ENCODE assay signal across 11 cellular contexts in genomic region chr17:78878871-78879270, GRCh38. TPM values are rescaled to one million over a fixed set of nuclear protein-coding genes. Genes with fewer than 3 reads are reported as not detected.
DNase-seq lines count a peak whose midpoint lies in the region; ATAC-seq, FAIRE-seq and TF ChIP-seq lines count a peak whose summit lies in the region.
"Had no signal": no experiment of that assay in that cellular context is flagged by ENCODE, and none has a peak within 500 bp of the region (broad histone marks: within the 10 kb centered on the region; RNA-seq: fewer than 3 reads in every experiment).

No MANE protein-coding gene starts in this region.

- ATAC-seq in activated T-cell treated with anti-CD3 and anti-CD28 coated beads, Interleukin-2, amount 50 U/mL, for 72 hours (replicated peaks in 1 of 2), result no peak
- no peak for ATAC-seq in activated T-cell treated with anti-CD3 and anti-CD28 coated beads, Interleukin-2, amount 50 U/mL, for 4 hours
- ATAC-seq in naive thymus-derived CD8-positive, alpha-beta T cell, result no peak
- no peak for ATAC-seq in HG02884 (IDR thresholded peaks at IDR 0.05; ENCODE audit: unreplicated experiment)

- no peak overlapping the region for H3K27ac Mint-ChIP-seq in activated T-cell treated with anti-CD3 and anti-CD28 coated beads, Interleukin-2, amount 50 U/mL, for 72 hours
- H3K27ac Mint-ChIP-seq in naive thymus-derived CD8-positive, alpha-beta T cell, result peak overlapping the region; percentile 69 to 95 (median 90)

- no peaks in the 10 kb centered on the region for H3K27me3 ChIP-seq in transverse colon

- TF ChIP-seq CTCF in transverse colon (IDR thresholded peaks at IDR 0.05) (no peak), D721Med (IDR thresholded peaks at IDR 0.05; ENCODE audit: insufficient read depth, missing control alignments) (no peak)

- peaks cover 30 to 68% (median 40%) of the 10 kb centered on the region in 4 donors for H3K4me1 ChIP-seq in transverse colon

- no peaks in the 10 kb centered on the region for H3K9me3 Mint-ChIP-seq in activated T-cell treated with anti-CD3 and anti-CD28 coated beads, Interleukin-2, amount 50 U/mL, for 72 hours
- H3K9me3 Mint-ChIP-seq in activated T-cell treated with anti-CD3 and anti-CD28 coated beads, Interleukin-2, amount 50 U/mL, for 4 hours, result no peaks in the 10 kb centered on the region
- no peaks in the 10 kb centered on the region for H3K9me3 Mint-ChIP-seq in naive thymus-derived CD8-positive, alpha-beta T cell

- H3K4me3 Mint-ChIP-seq in activated T-cell treated with anti-CD3 and anti-CD28 coated beads, Interleukin-2, amount 50 U/mL, for 72 hours, result peak overlapping the region; percentile 64 to 70
- no peak overlapping the region for H3K4me3 Mint-ChIP-seq in activated T-cell treated with anti-CD3 and anti-CD28 coated beads, Interleukin-2, amount 50 U/mL, for 4 hours
- peak overlapping the region; percentile 73 to 91 (median 82) for H3K4me3 Mint-ChIP-seq in naive thymus-derived CD8-positive, alpha-beta T cell

- 79 to 86% methylated on average over 4 to 10 of the region's 10 CpGs for WGBS in transverse colon (ENCODE audit: low coverage in 1 of 2), 2 donors

- H3K4me1 Mint-ChIP-seq in activated T-cell treated with anti-CD3 and anti-CD28 coated beads, Interleukin-2, amount 50 U/mL, for 72 hours (ENCODE audit: low read depth), result peaks cover 37% of the 10 kb centered on the region
- H3K4me1 Mint-ChIP-seq in activated T-cell treated with anti-CD3 and anti-CD28 coated beads, Interleukin-2, amount 50 U/mL, for 4 hours (ENCODE audit: low read depth), result peaks cover 19% of the 10 kb centered on the region
- H3K4me1 Mint-ChIP-seq in naive thymus-derived CD8-positive, alpha-beta T cell, result peaks cover 24 to 54% (median 42%) of the 10 kb centered on the region in 4 donors

- no peaks in the 10 kb centered on the region for H3K9me3 ChIP-seq in transverse colon

- H3K4me3 ChIP-seq in transverse colon, result no peak overlapping the region

- no peak for DNase-seq in activated T-cell treated with anti-CD3 and anti-CD28 coated beads, Interleukin-2, amount 50 U/mL, for 72 hours
- no peak for DNase-seq in activated T-cell treated with anti-CD3 and anti-CD28 coated beads, Interleukin-2, amount 50 U/mL, for 4 hours
- DNase-seq in caudate nucleus (lab: John Stamatoyannopoulos, UW) (peak in 1 of 61 donors; percentile 21), transverse colon (no peak), D721Med (ENCODE audit: insufficient read length, low spot score) (no peak), AG08395 (ENCODE audit: low spot score) (no peak)
- no peak for DNase-seq in naive thymus-derived CD8-positive, alpha-beta T cell
- DNase-seq: activated CD8-positive, alpha-beta memory T cell treated with anti-CD3 and anti-CD28 coated beads, Interleukin-2, amount 10 ng/mL, durations not matched to agents 7 days and 5 days; NCI-H146; stimulated activated naive CD4-positive, alpha-beta T cell treated with Interleukin-2 at 50 U/mL for 16 hours had no signal

- in situ Hi-C loops in transverse colon (cut with MboI; ENCODE audit: low pct_ligation_motif_present in 1 of 4, low pct_unique_long_range_greater_than_20kb in 1 of 4, low sequenced_read_pairs in 3 of 4), result no loop called here

- intact Hi-C loops in transverse colon (cut with DNase I; ENCODE audit: low total_unique reads), result no loop called here

- FAIRE-seq in D721Med (lab: Jason Lieb, UNC), result no peak

- peaks cover 6% of the 10 kb centered on the region for H3K27me3 Mint-ChIP-seq in activated T-cell treated with anti-CD3 and anti-CD28 coated beads, Interleukin-2, amount 50 U/mL, for 72 hours (ENCODE audit: low read depth)
- peaks cover 9% of the 10 kb centered on the region for H3K27me3 Mint-ChIP-seq in activated T-cell treated with anti-CD3 and anti-CD28 coated beads, Interleukin-2, amount 50 U/mL, for 4 hours (ENCODE audit: low read depth)
- peaks cover 0 to 5% (median 1%) of the 10 kb centered on the region in 5 donors for H3K27me3 Mint-ChIP-seq in naive thymus-derived CD8-positive, alpha-beta T cell

- no peaks in the 10 kb centered on the region for H3K36me3 ChIP-seq in transverse colon

- TF ChIP-seq POLR2A in transverse colon (IDR thresholded peaks at IDR 0.05), result no peak

- H3K36me3 Mint-ChIP-seq in activated T-cell treated with anti-CD3 and anti-CD28 coated beads, Interleukin-2, amount 50 U/mL, for 72 hours (ENCODE audit: insufficient read depth in 2 of 2), result no peaks in the 10 kb centered on the region
- H3K36me3 Mint-ChIP-seq in activated T-cell treated with anti-CD3 and anti-CD28 coated beads, Interleukin-2, amount 50 U/mL, for 4 hours (ENCODE audit: insufficient read depth), result no peaks in the 10 kb centered on the region
- H3K36me3 Mint-ChIP-seq in naive thymus-derived CD8-positive, alpha-beta T cell, result no peaks in the 10 kb centered on the region
- H3K36me3 Mint-ChIP-seq: activated CD8-positive, alpha-beta memory T cell treated with anti-CD3 and anti-CD28 coated beads, Interleukin-2, amount 10 ng/mL, durations not matched to agents 7 days and 5 days had no signal

- TF ChIP-seq EP300 in transverse colon (IDR thresholded peaks at IDR 0.05; ENCODE audit: low read depth), result no peak

- POLR2A ChIA-PET in naive thymus-derived CD8-positive, alpha-beta T cell (lab: Charles Lee), result no interaction called here

- H3K27ac ChIP-seq in caudate nucleus (ENCODE audit: low read depth, low read length), result peak overlapping the region; percentile 86
- H3K27ac ChIP-seq in transverse colon, result peak overlapping the region; percentile 81 to 87 (median 86)

RNA-seq across cellular contexts. Expression of gene CEP295NL, which starts 24.1 kb away (rescaled TPM):
- total RNA-seq in activated T-cell treated with anti-CD3 and anti-CD28 coated beads, Interleukin-2, amount 50 U/mL, for 72 hours, result under 1 TPM; 0.12 to 0.19 TPM
- not detected for total RNA-seq in activated T-cell treated with anti-CD3 and anti-CD28 coated beads, Interleukin-2, amount 50 U/mL, for 4 hours
- under 1 TPM in 1 of 2 experiments, not detected in 1; 0.86 TPM for total RNA-seq in naive thymus-derived CD8-positive, alpha-beta T cell
- polyA plus RNA-seq in naive thymus-derived CD8-positive, alpha-beta T cell, result not detected
- total RNA-seq in transverse colon, result 1 to 10 TPM; 1.8 to 3.0 (median 2.5) TPM

RNA-seq across cellular contexts. Expression of gene USP36, which starts 38.3 kb away (rescaled TPM):
- total RNA-seq in activated T-cell treated with anti-CD3 and anti-CD28 coated beads, Interleukin-2, amount 50 U/mL, for 72 hours, result 100 to 1,000 TPM; 113 to 124 TPM
- total RNA-seq in activated T-cell treated with anti-CD3 and anti-CD28 coated beads, Interleukin-2, amount 50 U/mL, for 4 hours, result 100 to 1,000 TPM; 157 to 179 (median 170) TPM
- total RNA-seq in naive thymus-derived CD8-positive, alpha-beta T cell, result 100 to 1,000 TPM; 151 to 156 TPM
- 10 to 100 TPM; 27.5 to 45.1 (median 36.7) TPM for polyA plus RNA-seq in naive thymus-derived CD8-positive, alpha-beta T cell
- 10 to 100 TPM; 28.5 to 96.5 (median 63.5) TPM for total RNA-seq in transverse colon

RNA-seq across cellular contexts. Expression of gene TIMP2, which starts 46.3 kb away (rescaled TPM):
- total RNA-seq in activated T-cell treated with anti-CD3 and anti-CD28 coated beads, Interleukin-2, amount 50 U/mL, for 72 hours, result 1 to 10 TPM; 2.6 to 4.1 TPM
- 1 to 10 TPM in 1 of 3 donors, under 1 TPM in 2; 0.63 to 1.0 (median 0.81) TPM for total RNA-seq in activated T-cell treated with anti-CD3 and anti-CD28 coated beads, Interleukin-2, amount 50 U/mL, for 4 hours
- 1 to 10 TPM; 6.2 to 7.3 TPM for total RNA-seq in naive thymus-derived CD8-positive, alpha-beta T cell
- polyA plus RNA-seq in naive thymus-derived CD8-positive, alpha-beta T cell, result under 1 TPM; 0.22 to 0.75 (median 0.60) TPM
- total RNA-seq in transverse colon, result 10 to 100 TPM; 32.2 to 70.7 (median 54.6) TPM
